Comparison of ENCODE assay signal across 3 cellular contexts in the genomic region with DNA sequence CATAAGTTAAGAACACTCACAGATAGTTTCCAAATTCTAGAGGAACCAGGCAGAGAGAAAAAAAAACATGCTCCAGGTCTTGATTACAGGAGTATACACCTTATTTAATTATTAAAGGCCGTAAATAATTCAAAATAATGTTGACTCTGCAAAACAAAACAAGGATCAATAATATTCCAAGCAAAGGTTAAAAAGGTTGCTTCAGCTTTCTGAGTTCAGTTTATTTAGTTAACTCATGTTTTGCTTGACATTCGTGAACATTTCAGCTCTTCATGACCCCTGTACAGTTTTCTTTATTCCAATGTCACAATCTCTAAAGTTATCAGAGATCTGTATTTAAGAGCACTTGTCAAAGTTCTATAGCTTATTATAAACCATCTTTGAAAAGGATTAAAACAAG.
TF ChIP-seq lines count a peak whose summit lies in the region.

No MANE protein-coding gene starts in this region.

TF ChIP-seq in A549, 52 proteins besides CTCF, POLR2A, EP300 and RAD21:
- TF ChIP-seq KDM5A (IDR thresholded peaks at IDR 0.05) = no peak
- peak; percentile 39 for TF ChIP-seq MAFK (IDR thresholded peaks at IDR 0.05; ENCODE audit: partially characterized antibody)
- no peak for TF ChIP-seq HDAC2 (IDR thresholded peaks at IDR 0.05)
- TF ChIP-seq, protein P1, sequence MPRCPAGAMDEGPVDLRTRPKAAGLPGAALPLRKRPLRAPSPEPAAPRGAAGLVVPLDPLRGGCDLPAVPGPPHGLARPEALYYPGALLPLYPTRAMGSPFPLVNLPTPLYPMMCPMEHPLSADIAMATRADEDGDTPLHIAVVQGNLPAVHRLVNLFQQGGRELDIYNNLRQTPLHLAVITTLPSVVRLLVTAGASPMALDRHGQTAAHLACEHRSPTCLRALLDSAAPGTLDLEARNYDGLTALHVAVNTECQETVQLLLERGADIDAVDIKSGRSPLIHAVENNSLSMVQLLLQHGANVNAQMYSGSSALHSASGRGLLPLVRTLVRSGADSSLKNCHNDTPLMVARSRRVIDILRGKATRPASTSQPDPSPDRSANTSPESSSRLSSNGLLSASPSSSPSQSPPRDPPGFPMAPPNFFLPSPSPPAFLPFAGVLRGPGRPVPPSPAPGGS (IDR thresholded peaks at IDR 0.05) = no peak

TF ChIP-seq in K562, 482 proteins besides CTCF, POLR2A, EP300 and RAD21:
- TF ChIP-seq ZNF316 (IDR thresholded peaks at IDR 0.05) = peak; percentile 30; the same call in 1 of the 2 replicates
- TF ChIP-seq, protein P2, sequence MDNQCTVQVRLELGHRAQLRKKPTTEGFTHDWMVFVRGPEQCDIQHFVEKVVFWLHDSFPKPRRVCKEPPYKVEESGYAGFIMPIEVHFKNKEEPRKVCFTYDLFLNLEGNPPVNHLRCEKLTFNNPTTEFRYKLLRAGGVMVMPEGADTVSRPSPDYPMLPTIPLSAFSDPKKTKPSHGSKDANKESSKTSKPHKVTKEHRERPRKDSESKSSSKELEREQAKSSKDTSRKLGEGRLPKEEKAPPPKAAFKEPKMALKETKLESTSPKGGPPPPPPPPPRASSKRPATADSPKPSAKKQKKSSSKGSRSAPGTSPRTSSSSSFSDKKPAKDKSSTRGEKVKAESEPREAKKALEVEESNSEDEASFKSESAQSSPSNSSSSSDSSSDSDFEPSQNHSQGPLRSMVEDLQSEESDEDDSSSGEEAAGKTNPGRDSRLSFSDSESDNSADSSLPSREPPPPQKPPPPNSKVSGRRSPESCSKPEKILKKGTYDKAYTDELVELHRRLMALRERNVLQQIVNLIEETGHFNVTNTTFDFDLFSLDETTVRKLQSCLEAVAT (IDR thresholded peaks at IDR 0.05) = no peak

TF ChIP-seq in HepG2, 621 proteins besides CTCF, POLR2A, EP300 and RAD21:
- TF ChIP-seq NFRKB (IDR thresholded peaks at IDR 0.05) (no peak), MAFK (conservative IDR thresholded peaks at IDR 0.05 in 1 of 2, IDR thresholded peaks at IDR 0.05 in 1 of 2; ENCODE audit: low read length in 2 of 2) (peak; percentile 32 to 64; a peak in 3 of 4 replicates), MAFF (IDR thresholded peaks at IDR 0.05; ENCODE audit: low read depth, low read length) (peak; percentile 28; the same call in 1 of the 2 replicates)
